Comparison of ENCODE assay signal across 9 cellular contexts in the genomic region with DNA sequence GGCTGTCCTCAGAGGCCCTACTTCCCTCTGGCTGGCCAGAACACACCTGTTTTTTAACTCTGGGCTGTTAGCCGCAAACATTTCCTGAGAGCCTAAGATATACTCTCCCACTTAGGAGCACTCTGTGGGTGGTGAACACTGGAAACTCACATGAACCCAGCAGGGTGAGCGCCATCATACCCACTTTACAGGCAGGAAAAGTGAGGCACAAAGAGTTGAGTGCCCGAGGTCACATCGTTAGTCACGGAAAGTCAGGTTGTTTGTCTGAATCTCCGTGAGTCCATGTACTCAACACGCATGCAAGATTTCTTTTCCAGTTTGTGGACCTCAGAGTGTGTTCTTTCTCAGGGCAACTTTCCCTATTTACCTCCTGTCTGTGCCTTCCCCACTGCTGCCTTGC. TPM values are rescaled to one million over a fixed set of nuclear protein-coding genes. Genes with fewer than 3 reads are reported as not detected.
DNase-seq lines count a peak whose midpoint lies in the region; ATAC-seq, FAIRE-seq and TF ChIP-seq lines count a peak whose summit lies in the region.
"Had no signal": no experiment of that assay in that cellular context is flagged by ENCODE, and none has a peak within 500 bp of the region (broad histone marks: within the 10 kb centered on the region; RNA-seq: fewer than 3 reads in every experiment).

No MANE protein-coding gene starts in this region.

- ATAC-seq in HG02884 (IDR thresholded peaks at IDR 0.05; ENCODE audit: unreplicated experiment) = no peak

- no peaks in the 10 kb centered on the region for H3K9me2 ChIP-seq in neural cell (ENCODE audit: insufficient read depth, low read length)

- TF ChIP-seq RAD21 in neural cell (conservative IDR thresholded peaks at IDR 0.05) = no peak

- FAIRE-seq in kidney (lab: Jason Lieb, UNC) = no peak

- H3K36me3 ChIP-seq in BLaER1 treated with 17β-estradiol and CSF1 and Interleukin-3, amounts not matched to agents 10 nM and 100 nM = peaks cover 35 to 52% (median 46%) of the 10 kb centered on the region in 11 experiments
- no peaks in the 10 kb centered on the region for H3K36me3 ChIP-seq in breast epithelium
- H3K36me3 ChIP-seq in neural cell (ENCODE audit: insufficient read depth, low read length) = no peaks in the 10 kb centered on the region
- peaks cover 15 to 21% of the 10 kb centered on the region in 2 donors for H3K36me3 ChIP-seq in kidney (ENCODE audit: control insufficient read depth in 1 of 2, insufficient read depth in 2 of 2, low read length in 2 of 2)

- intact Hi-C loops in breast epithelium (cut with DNase I; ENCODE audit: low total_unique reads) (no loop called here), kidney (cut with DNase I) (no loop called here)

- H4K20me1 ChIP-seq in BLaER1 treated with 17β-estradiol and CSF1 and Interleukin-3, amounts not matched to agents 10 nM and 100 nM = peaks cover 0 to 35% (median 13%) of the 10 kb centered on the region in 11 experiments; a peak in 14 of 22 replicates
- H4K20me1 ChIP-seq in neural cell (ENCODE audit: insufficient read depth) = no peaks in the 10 kb centered on the region

- peak overlapping the region; percentile 87 to 96 (median 93); a peak in 21 of 22 replicates for H3K9ac ChIP-seq in BLaER1 treated with 17β-estradiol and CSF1 and Interleukin-3, amounts not matched to agents 10 nM and 100 nM
- H3K9ac ChIP-seq in neural cell (ENCODE audit: low read length) = no peak overlapping the region
- H3K9ac ChIP-seq in kidney (ENCODE audit: low read length in 2 of 2) = peak overlapping the region in 1 of 2 donors; percentile 10

- TF ChIP-seq CTCF in breast epithelium (IDR thresholded peaks at IDR 0.05) (no peak), neural cell (IDR thresholded peaks at IDR 0.05; ENCODE audit: poor library complexity, severe bottlenecking) (no peak), kidney (IDR thresholded peaks at IDR 0.05; ENCODE audit: borderline replicate concordance, extremely low read depth, insufficient read depth) (no peak)

- no peak for DNase-seq in Jurkat, Clone E6-1 (ENCODE audit: low read depth, low spot score)
- DNase-seq in breast epithelium (ENCODE audit: low spot score in 2 of 2) (no peak), kidney (no peak), epidermal melanocyte (ENCODE audit: insufficient read length, low spot score) (no peak), AML-193 (lab: John Stamatoyannopoulos, UW) (no peak)
- DNase-seq: NCI-H1092 had no signal

- H3K4me3 ChIP-seq in BLaER1 treated with 17β-estradiol and CSF1 and Interleukin-3, amounts not matched to agents 10 nM and 100 nM = peak overlapping the region; percentile 89 to 99 (median 92)
- peak overlapping the region; percentile 93 for H3K4me3 ChIP-seq in Jurkat, Clone E6-1 (ENCODE audit: low read length)
- H3K4me3 ChIP-seq in breast epithelium (peak overlapping the region in 2 of 3 donors; percentile 76 to 83), neural cell (ENCODE audit: low read length) (peak overlapping the region; percentile 98), kidney (ENCODE audit: low read length in 2 of 2) (no peak overlapping the region)

- TF ChIP-seq POLR2A in breast epithelium (IDR thresholded peaks at IDR 0.05) = no peak

- H3K27me3 ChIP-seq in BLaER1 treated with 17β-estradiol and CSF1 and Interleukin-3, amounts not matched to agents 10 nM and 100 nM = no peaks in the 10 kb centered on the region
- no peaks in the 10 kb centered on the region for H3K27me3 ChIP-seq in breast epithelium
- H3K27me3 ChIP-seq in neural cell (ENCODE audit: insufficient read depth, low read depth, low read length) = no peaks in the 10 kb centered on the region

- H2AFZ ChIP-seq in neural cell (ENCODE audit: low read depth, low read length) = no peak overlapping the region

- peak overlapping the region; percentile 55 to 93 (median 89); a peak in 21 of 22 replicates for H3K27ac ChIP-seq in BLaER1 treated with 17β-estradiol and CSF1 and Interleukin-3, amounts not matched to agents 10 nM and 100 nM
- H3K27ac ChIP-seq in breast epithelium = peak overlapping the region; percentile 88 to 91
- no peak overlapping the region for H3K27ac ChIP-seq in neural cell (ENCODE audit: low read length)
- no peak overlapping the region for H3K27ac ChIP-seq in kidney (ENCODE audit: low read depth in 2 of 2, low read length in 2 of 2)

- H3F3A ChIP-seq in neural cell (ENCODE audit: insufficient read depth, low read length, poor library complexity, severe bottlenecking) = no peaks in the 10 kb centered on the region

- peaks cover 15% of the 10 kb centered on the region for H3K79me2 ChIP-seq in neural cell (replicated peaks; ENCODE audit: insufficient read depth, low read length)

- TF ChIP-seq EP300 in neural cell (conservative IDR thresholded peaks at IDR 0.05; ENCODE audit: poor library complexity, severe bottlenecking) = no peak

- no peaks in the 10 kb centered on the region for H3K9me3 ChIP-seq in BLaER1 treated with 17β-estradiol and CSF1 and Interleukin-3, amounts not matched to agents 10 nM and 100 nM (replicated peaks in 1 of 11)
- H3K9me3 ChIP-seq in breast epithelium = no peaks in the 10 kb centered on the region
- no peaks in the 10 kb centered on the region for H3K9me3 ChIP-seq in neural cell (ENCODE audit: low read length)
- no peaks in the 10 kb centered on the region for H3K9me3 ChIP-seq in kidney (ENCODE audit: control insufficient read depth in 1 of 2, low read length in 2 of 2)

- peak overlapping the region; percentile 81 to 99 (median 95) for H3K4me2 ChIP-seq in BLaER1 treated with 17β-estradiol and CSF1 and Interleukin-3, amounts not matched to agents 10 nM and 100 nM
- no peak overlapping the region for H3K4me2 ChIP-seq in neural cell (ENCODE audit: low read length)

- peaks cover 31 to 47% (median 39%) of the 10 kb centered on the region in 10 experiments for H3K4me1 ChIP-seq in BLaER1 treated with 17β-estradiol and CSF1 and Interleukin-3, amounts not matched to agents 10 nM and 100 nM
- peaks cover 0 to 3% of the 10 kb centered on the region in 2 donors for H3K4me1 ChIP-seq in breast epithelium
- peaks cover 6 to 12% of the 10 kb centered on the region in 2 donors for H3K4me1 ChIP-seq in kidney (ENCODE audit: control insufficient read depth in 1 of 2, insufficient read depth in 1 of 2, low read depth in 1 of 2, low read length in 2 of 2)

TF ChIP-seq in neural cell, 6 proteins besides CTCF, POLR2A, EP300 and RAD21:
- no peak for TF ChIP-seq MXI1 (conservative IDR thresholded peaks at IDR 0.05; ENCODE audit: poor library complexity, severe bottlenecking)
- no peak for TF ChIP-seq SMC3 (conservative IDR thresholded peaks at IDR 0.05; ENCODE audit: poor library complexity)
- TF ChIP-seq, protein P1, sequence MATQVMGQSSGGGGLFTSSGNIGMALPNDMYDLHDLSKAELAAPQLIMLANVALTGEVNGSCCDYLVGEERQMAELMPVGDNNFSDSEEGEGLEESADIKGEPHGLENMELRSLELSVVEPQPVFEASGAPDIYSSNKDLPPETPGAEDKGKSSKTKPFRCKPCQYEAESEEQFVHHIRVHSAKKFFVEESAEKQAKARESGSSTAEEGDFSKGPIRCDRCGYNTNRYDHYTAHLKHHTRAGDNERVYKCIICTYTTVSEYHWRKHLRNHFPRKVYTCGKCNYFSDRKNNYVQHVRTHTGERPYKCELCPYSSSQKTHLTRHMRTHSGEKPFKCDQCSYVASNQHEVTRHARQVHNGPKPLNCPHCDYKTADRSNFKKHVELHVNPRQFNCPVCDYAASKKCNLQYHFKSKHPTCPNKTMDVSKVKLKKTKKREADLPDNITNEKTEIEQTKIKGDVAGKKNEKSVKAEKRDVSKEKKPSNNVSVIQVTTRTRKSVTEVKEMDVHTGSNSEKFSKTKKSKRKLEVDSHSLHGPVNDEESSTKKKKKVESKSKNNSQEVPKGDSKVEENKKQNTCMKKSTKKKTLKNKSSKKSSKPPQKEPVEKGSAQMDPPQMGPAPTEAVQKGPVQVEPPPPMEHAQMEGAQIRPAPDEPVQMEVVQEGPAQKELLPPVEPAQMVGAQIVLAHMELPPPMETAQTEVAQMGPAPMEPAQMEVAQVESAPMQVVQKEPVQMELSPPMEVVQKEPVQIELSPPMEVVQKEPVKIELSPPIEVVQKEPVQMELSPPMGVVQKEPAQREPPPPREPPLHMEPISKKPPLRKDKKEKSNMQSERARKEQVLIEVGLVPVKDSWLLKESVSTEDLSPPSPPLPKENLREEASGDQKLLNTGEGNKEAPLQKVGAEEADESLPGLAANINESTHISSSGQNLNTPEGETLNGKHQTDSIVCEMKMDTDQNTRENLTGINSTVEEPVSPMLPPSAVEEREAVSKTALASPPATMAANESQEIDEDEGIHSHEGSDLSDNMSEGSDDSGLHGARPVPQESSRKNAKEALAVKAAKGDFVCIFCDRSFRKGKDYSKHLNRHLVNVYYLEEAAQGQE (IDR thresholded peaks at IDR 0.05; ENCODE audit: borderline replicate concordance) = no peak
- no peak for TF ChIP-seq TAF1 (IDR thresholded peaks at IDR 0.05; ENCODE audit: low read depth)
- TF ChIP-seq EZH2 (IDR thresholded peaks at IDR 0.05; ENCODE audit: borderline replicate concordance, insufficient read depth, low read length, poor library complexity, severe bottlenecking) = no peak
- TF ChIP-seq POLR2AphosphoS5 (IDR thresholded peaks at IDR 0.05) = no peak

RNA-seq across cellular contexts. Expression of a gene that starts 1.9 kb away (rescaled TPM):
- polyA plus RNA-seq in Jurkat, Clone E6-1 (2012; ENCODE audit: insufficient read depth, insufficient read length) = 32.0 TPM
- total RNA-seq in breast epithelium = 10 to 100 TPM in 1 of 3 donors, 1 to 10 TPM in 2; 6.7 to 11.1 (median 7.0) TPM
- polyA plus RNA-seq in neural cell = 15.4 and 21.9 TPM in 2 replicates
- 9.3 and 9.7 TPM in 2 replicates for polyA minus RNA-seq in neural cell
- 22.3 TPM for total RNA-seq in kidney
- 26.7 TPM for polyA plus RNA-seq in kidney (ENCODE audit: insufficient read depth, low read depth, low replicate concordance)

RNA-seq across cellular contexts. Expression of a gene that starts 43.0 kb away (rescaled TPM):
- polyA plus RNA-seq in Jurkat, Clone E6-1 (2012; ENCODE audit: insufficient read depth, insufficient read length) = 21.4 TPM
- total RNA-seq in breast epithelium = 10 to 100 TPM; 18.4 to 40.0 (median 27.7) TPM
- 0.11 and 0.16 TPM in 2 replicates for polyA plus RNA-seq in neural cell
- polyA minus RNA-seq in neural cell = 0.23 and 0.24 TPM in 2 replicates
- total RNA-seq in kidney = 86.3 TPM
- polyA plus RNA-seq in kidney (ENCODE audit: insufficient read depth, low read depth, low replicate concordance) = 4.2 TPM

Comparison
In these comparisons a context has a peak if more than half of its experiments do, and no peak if none do; other contexts are left out.
1. H3K27ac ChIP-seq: peak in BLaER1 treated with 17β-estradiol and CSF1 and Interleukin-3, amounts not matched to agents 10 nM and 100 nM (11 of 11) and breast epithelium (2 of 2); none in neural cell (single experiment) and kidney (0 of 2).
2. H3K4me3 ChIP-seq: peak in BLaER1 treated with 17β-estradiol and CSF1 and Interleukin-3, amounts not matched to agents 10 nM and 100 nM (10 of 10), Jurkat, Clone E6-1 (single experiment), breast epithelium (2 of 3) and neural cell (single experiment); none in kidney (0 of 2).